17 cellular contexts compared by ENCODE assay signal in genomic region chr5:172885594-172886340, GRCh38. TPM values are rescaled to one million over a fixed set of nuclear protein-coding genes. Genes with fewer than 3 reads are reported as not detected.
DNase-seq lines count a peak whose midpoint lies in the region; ATAC-seq and TF ChIP-seq lines count a peak whose summit lies in the region.
"Had no signal": no experiment of that assay in that cellular context is flagged by ENCODE, and none has a peak within 500 bp of the region (broad histone marks: within the 10 kb centered on the region; RNA-seq: fewer than 3 reads in every experiment).

No MANE protein-coding gene starts in this region.

- no peak overlapping the region for H3K4me3 Mint-ChIP-seq in WTC11
- H3K4me3 Mint-ChIP-seq in activated CD8-positive, alpha-beta memory T cell treated with anti-CD3 and anti-CD28 coated beads, Interleukin-2, amount 10 ng/mL, durations not matched to agents 7 days and 5 days: no peak overlapping the region
- H3K4me3 Mint-ChIP-seq: activated B cell treated with CpG ODN at 0.5 μM for 24 hours, immature natural killer cell had no signal

- intact Hi-C loops in right lobe of liver (cut with DNase I) (no loop called here), sciatic nerve (cut with DNase I) (no loop called here)

- no peak overlapping the region for H3K4me2 ChIP-seq in BLaER1

- TF ChIP-seq CTCF in WTC11 (IDR thresholded peaks at IDR 0.05): no peak
- no peak for TF ChIP-seq CTCF in right lobe of liver (IDR thresholded peaks at IDR 0.05)

- peak; percentile 15 for TF ChIP-seq POLR2A in right lobe of liver (IDR thresholded peaks at IDR 0.05)

- CTCF ChIA-PET in WTC11 (lab: Charles Lee): interaction anchor here (0.7 to 1.7 kb wide), 2 partner anchors 16 to 47 kb away, joined by 3 to 4 read pairs; no protein-coding TSS in a partner anchor
- CTCF ChIA-PET in activated CD8-positive, alpha-beta memory T cell treated with anti-CD3 and anti-CD28 coated beads, Interleukin-2, amount 10 ng/mL, durations not matched to agents 7 days and 5 days (lab: Charles Lee): no interaction called here

- WGBS in right lobe of liver (ENCODE audit: insufficient coverage, low coverage, low lambda C conversion rate, missing lambda C conversion rate): 78% methylated on average over 15 of the region's 23 CpGs

- H4K20me1 ChIP-seq in BLaER1: peaks cover 100% of the 10 kb centered on the region

- H3K36me3 ChIP-seq in BLaER1 (peaks cover 99% of the 10 kb centered on the region), right lobe of liver (peaks cover 0 to 5% (median 0%) of the 10 kb centered on the region in 4 donors)
- H3K36me3 ChIP-seq: gastrocnemius medialis had no signal

- peak overlapping the region; percentile 42; the same call in 1 of the 2 replicates for H3K27ac ChIP-seq in BLaER1
- H3K27ac ChIP-seq in right lobe of liver: peak overlapping the region; percentile 72 to 91 (median 83)

- no peak for DNase-seq in WTC11 (ENCODE audit: low spot score)
- DNase-seq in right lobe of liver: peak in 1 of 3 donors; percentile 55
- no peak for DNase-seq in sciatic nerve (ENCODE audit: low spot score)
- DNase-seq in activated CD8-positive, alpha-beta memory T cell treated with anti-CD3 and anti-CD28 coated beads, Interleukin-2, amount 10 ng/mL, durations not matched to agents 7 days and 5 days: no peak
- DNase-seq in NCI-H2107 treated with DMSO at 0.1 percent for 48 hours (lab: John Stamatoyannopoulos, UW; ENCODE audit: unreplicated experiment): no peak
- no peak for DNase-seq in NCI-H510A treated with DMSO at 0.1 percent for 48 hours (lab: John Stamatoyannopoulos, UW)
- DNase-seq: activated B cell treated with CpG ODN at 0.5 μM for 24 hours; activated naive CD4-positive, alpha-beta T cell treated with anti-CD3 and anti-CD28 coated beads, Interleukin-2, amount 50 U/mL, for 16 hours; gastrocnemius medialis; immature natural killer cell; Karpas-422; NCI-H1417 treated with DMSO at 0.1 percent for 48 hours; stimulated activated CD4-positive, alpha-beta T cell treated with anti-CD3 and anti-CD28 coated beads, Interleukin-2, amount 100 ng/mL, for 24 hours had no signal

- H3K27me3 Mint-ChIP-seq in WTC11 (ENCODE audit: low read depth): no peaks in the 10 kb centered on the region
- H3K27me3 Mint-ChIP-seq in activated CD8-positive, alpha-beta memory T cell treated with anti-CD3 and anti-CD28 coated beads, Interleukin-2, amount 10 ng/mL, durations not matched to agents 7 days and 5 days: no peaks in the 10 kb centered on the region
- H3K27me3 Mint-ChIP-seq: activated B cell treated with CpG ODN at 0.5 μM for 24 hours had no signal

- H3K36me3 Mint-ChIP-seq in WTC11: peaks cover 46% of the 10 kb centered on the region
- peaks cover 10% of the 10 kb centered on the region for H3K36me3 Mint-ChIP-seq in activated CD8-positive, alpha-beta memory T cell treated with anti-CD3 and anti-CD28 coated beads, Interleukin-2, amount 10 ng/mL, durations not matched to agents 7 days and 5 days

- peak overlapping the region; percentile 32; the same call in 1 of the 2 replicates for H3K27ac Mint-ChIP-seq in WTC11
- H3K27ac Mint-ChIP-seq in activated CD8-positive, alpha-beta memory T cell treated with anti-CD3 and anti-CD28 coated beads, Interleukin-2, amount 10 ng/mL, durations not matched to agents 7 days and 5 days: no peak overlapping the region
- H3K27ac Mint-ChIP-seq: activated B cell treated with CpG ODN at 0.5 μM for 24 hours had no signal

- H3K4me1 ChIP-seq in BLaER1: peaks cover 25% of the 10 kb centered on the region
- peaks cover 0 to 45% (median 14%) of the 10 kb centered on the region in 4 donors for H3K4me1 ChIP-seq in right lobe of liver

- H3K27me3 ChIP-seq in BLaER1 (no peaks in the 10 kb centered on the region; the same call in 1 of the 2 replicates), right lobe of liver (no peaks in the 10 kb centered on the region)
- H3K27me3 ChIP-seq: gastrocnemius medialis had no signal

- H3K9me3 ChIP-seq in BLaER1 (no peaks in the 10 kb centered on the region), right lobe of liver (no peaks in the 10 kb centered on the region)
- H3K9me3 ChIP-seq: gastrocnemius medialis had no signal

- peaks cover 6% of the 10 kb centered on the region; the same call in 1 of the 2 replicates for H3K4me1 Mint-ChIP-seq in WTC11
- peaks cover 10% of the 10 kb centered on the region for H3K4me1 Mint-ChIP-seq in activated CD8-positive, alpha-beta memory T cell treated with anti-CD3 and anti-CD28 coated beads, Interleukin-2, amount 10 ng/mL, durations not matched to agents 7 days and 5 days

- peaks cover 10% of the 10 kb centered on the region for H3K9me3 Mint-ChIP-seq in WTC11
- no peaks in the 10 kb centered on the region for H3K9me3 Mint-ChIP-seq in activated CD8-positive, alpha-beta memory T cell treated with anti-CD3 and anti-CD28 coated beads, Interleukin-2, amount 10 ng/mL, durations not matched to agents 7 days and 5 days (ENCODE audit: low read depth)
- H3K9me3 Mint-ChIP-seq: activated B cell treated with CpG ODN at 0.5 μM for 24 hours, immature natural killer cell had no signal

- peak overlapping the region; percentile 12; the same call in 1 of the 2 replicates for H3K9ac ChIP-seq in BLaER1

- POLR2A ChIA-PET in WTC11 (lab: Charles Lee): no interaction called here

- ATAC-seq in WTC11: no peak
- ATAC-seq in right lobe of liver: peak in 3 of 4 donors; percentile 10 to 24 (median 11)
- peak; percentile 48 for ATAC-seq in sciatic nerve
- ATAC-seq in activated CD8-positive, alpha-beta memory T cell treated with anti-CD3 and anti-CD28 coated beads, Interleukin-2, amount 10 ng/mL, durations not matched to agents 7 days and 5 days: no peak
- ATAC-seq in GM19455 (IDR thresholded peaks at IDR 0.05; ENCODE audit: unreplicated experiment): no peak
- ATAC-seq: gastrocnemius medialis, HCT116, PC-3 had no signal

- H3K4me3 ChIP-seq in BLaER1 (no peak overlapping the region), right lobe of liver (no peak overlapping the region)
- H3K4me3 ChIP-seq: gastrocnemius medialis had no signal

TF ChIP-seq in WTC11, 78 proteins besides CTCF, POLR2A, EP300 and RAD21:
- TF ChIP-seq NR3C1 (CRISPR knock-in tag; conservative IDR thresholded peaks at IDR 0.05; ENCODE audit: low read depth) (no peak), NFE2L1 (CRISPR knock-in tag; IDR thresholded peaks at IDR 0.05) (no peak), ETV6 (CRISPR knock-in tag; IDR thresholded peaks at IDR 0.05) (no peak), EMX1 (CRISPR knock-in tag; IDR thresholded peaks at IDR 0.05) (no peak), ZNF671 (CRISPR knock-in tag; IDR thresholded peaks at IDR 0.05) (no peak), ERG (CRISPR knock-in tag; IDR thresholded peaks at IDR 0.05) (no peak), ZNF512 (CRISPR knock-in tag; IDR thresholded peaks at IDR 0.05; ENCODE audit: borderline replicate concordance) (no peak), ZNF232 (CRISPR knock-in tag; IDR thresholded peaks at IDR 0.05) (no peak), ATF3 (CRISPR knock-in tag; conservative IDR thresholded peaks at IDR 0.05) (no peak)

RNA-seq across cellular contexts. Expression of gene ERGIC1, which starts 51.7 kb away (rescaled TPM):
- total RNA-seq in WTC11 (2021) (89.8 to 101 TPM (median 97.1 TPM) in 3 replicates), right lobe of liver (100 to 1,000 TPM; 103 to 264 (median 154) TPM), sciatic nerve (87.3 TPM)
- total RNA-seq in activated CD8-positive, alpha-beta memory T cell treated with anti-CD3 and anti-CD28 coated beads, Interleukin-2, amount 10 ng/mL, durations not matched to agents 7 days and 5 days: 10 to 100 TPM; 30.9 to 34.7 TPM

Comparison
In these comparisons a context has a peak if more than half of its experiments do, and no peak if none do; other contexts are left out.
1. ATAC-seq: peak in right lobe of liver (3 of 4) and sciatic nerve (single experiment); none in WTC11 (single experiment), activated CD8-positive, alpha-beta memory T cell treated with anti-CD3 and anti-CD28 coated beads, Interleukin-2, amount 10 ng/mL, durations not matched to agents 7 days and 5 days (single experiment) and GM19455 (single experiment).